ENCODE assay signal across 1 cellular context in genomic region chr7:29291723-29292591, GRCh38.
A peak's percentile ranks its signal among the peaks of the same experiment; 100 is the strongest.
TF ChIP-seq lines count a peak whose summit lies in the region.

No MANE protein-coding gene starts in this region.

TF ChIP-seq in HepG2, 621 proteins besides CTCF, POLR2A, EP300 and RAD21 (continued from another document and continues in another):
- no peak for TF ChIP-seq HOMEZ (CRISPR knock-in tag; IDR thresholded peaks at IDR 0.05; ENCODE audit: low read depth)
- TF ChIP-seq STAT5B (CRISPR knock-in tag; IDR thresholded peaks at IDR 0.05), result no peak
- no peak for TF ChIP-seq ZSCAN30 (CRISPR knock-in tag; IDR thresholded peaks at IDR 0.05)
- no peak for TF ChIP-seq SAFB2 (CRISPR knock-in tag; IDR thresholded peaks at IDR 0.05; ENCODE audit: borderline replicate concordance, low read depth)
- peak; percentile 77 for TF ChIP-seq HNF4G (IDR thresholded peaks at IDR 0.05; ENCODE audit: borderline replicate concordance, low read depth, low read length)
- 0 out of 2 replicates have a peak, but pooled peaks have one; percentile 12 for TF ChIP-seq HNF4G (CRISPR knock-in tag; IDR thresholded peaks at IDR 0.05; ENCODE audit: borderline replicate concordance, low read depth)
- TF ChIP-seq SIX4 (CRISPR knock-in tag; IDR thresholded peaks at IDR 0.05), result 0 out of 2 replicates have a peak, but pooled peaks have one; percentile 31
- TF ChIP-seq SP140L (CRISPR knock-in tag; IDR thresholded peaks at IDR 0.05; ENCODE audit: borderline replicate concordance), result no peak
- TF ChIP-seq ZNF225 (CRISPR knock-in tag; IDR thresholded peaks at IDR 0.05), result no peak
- no peak for TF ChIP-seq FOSL1 (CRISPR knock-in tag; IDR thresholded peaks at IDR 0.05; ENCODE audit: borderline replicate concordance)
- no peak for TF ChIP-seq ZNF292 (CRISPR knock-in tag; IDR thresholded peaks at IDR 0.05; ENCODE audit: borderline replicate concordance, low read depth)
- TF ChIP-seq ZNF598 (CRISPR knock-in tag; IDR thresholded peaks at IDR 0.05; ENCODE audit: borderline replicate concordance), result no peak
- peak; percentile 73 for TF ChIP-seq ISL2 (CRISPR knock-in tag; IDR thresholded peaks at IDR 0.05)
- 0 out of 2 replicates have a peak, but pooled peaks have one; percentile 34 for TF ChIP-seq HMG20B (CRISPR knock-in tag; conservative IDR thresholded peaks at IDR 0.05)
- TF ChIP-seq ZSCAN25 (CRISPR knock-in tag; IDR thresholded peaks at IDR 0.05), result no peak
- no peak for TF ChIP-seq ZKSCAN5 (CRISPR knock-in tag; IDR thresholded peaks at IDR 0.05)
- no peak for TF ChIP-seq U2AF2 (IDR thresholded peaks at IDR 0.05; ENCODE audit: low read depth, low read length)
- peak; percentile 52 for TF ChIP-seq ZMYM4 (CRISPR knock-in tag; IDR thresholded peaks at IDR 0.05)
- TF ChIP-seq BORCS8-MEF2B (CRISPR knock-in tag; IDR thresholded peaks at IDR 0.05), result no peak
- no peak for TF ChIP-seq ZNF329 (CRISPR knock-in tag; IDR thresholded peaks at IDR 0.05; ENCODE audit: low read depth)
- no peak for TF ChIP-seq ZFX (CRISPR knock-in tag; IDR thresholded peaks at IDR 0.05; ENCODE audit: low read depth)
- no peak for TF ChIP-seq ZNF230 (CRISPR knock-in tag; IDR thresholded peaks at IDR 0.05)
- peak; percentile 82; the same call in 1 of the 2 replicates for TF ChIP-seq NFIC (IDR thresholded peaks at IDR 0.05; ENCODE audit: low read length)
- TF ChIP-seq CSRNP2 (CRISPR knock-in tag; conservative IDR thresholded peaks at IDR 0.05; ENCODE audit: low read depth), result no peak
- no peak for TF ChIP-seq TMF1 (CRISPR knock-in tag; IDR thresholded peaks at IDR 0.05; ENCODE audit: low read depth)
- TF ChIP-seq TFDP2 (CRISPR knock-in tag; IDR thresholded peaks at IDR 0.05), result no peak
- TF ChIP-seq JUNB (CRISPR knock-in tag; IDR thresholded peaks at IDR 0.05; ENCODE audit: borderline replicate concordance), result no peak
- 0 out of 2 replicates have a peak, but pooled peaks have one; percentile 19 for TF ChIP-seq KDM6A (CRISPR knock-in tag; IDR thresholded peaks at IDR 0.05; ENCODE audit: low read depth)
- no peak for TF ChIP-seq ZNF280D (CRISPR knock-in tag; IDR thresholded peaks at IDR 0.05)
- TF ChIP-seq ZNF644 (CRISPR knock-in tag; IDR thresholded peaks at IDR 0.05; ENCODE audit: low read depth), result no peak
- TF ChIP-seq SP5 (CRISPR knock-in tag; IDR thresholded peaks at IDR 0.05; ENCODE audit: borderline replicate concordance, low read depth), result peak; percentile 61; the same call in 1 of the 2 replicates
- no peak for TF ChIP-seq ZNF407 (CRISPR knock-in tag; IDR thresholded peaks at IDR 0.05; ENCODE audit: not compliant biosample characterization)
- TF ChIP-seq ARID3A (IDR thresholded peaks at IDR 0.05; ENCODE audit: low read depth, low read length), result peak; percentile 30; the same call in 1 of the 2 replicates
- no peak for TF ChIP-seq FOXC1 (CRISPR knock-in tag; IDR thresholded peaks at IDR 0.05; ENCODE audit: borderline replicate concordance)
- TF ChIP-seq PPARG (CRISPR knock-in tag; conservative IDR thresholded peaks at IDR 0.05), result peak; percentile 72
- TF ChIP-seq MBNL3 (CRISPR knock-in tag; conservative IDR thresholded peaks at IDR 0.05), result no peak
- TF ChIP-seq ZNF605 (CRISPR knock-in tag; IDR thresholded peaks at IDR 0.05), result no peak
- TF ChIP-seq SNRNP70 (IDR thresholded peaks at IDR 0.05; ENCODE audit: low read depth, low read length), result no peak
- TF ChIP-seq NR2F2 (IDR thresholded peaks at IDR 0.05; ENCODE audit: borderline replicate concordance, low read depth), result no peak
- peak; percentile 86; the same call in 1 of the 2 replicates for TF ChIP-seq CHD4 (IDR thresholded peaks at IDR 0.05; ENCODE audit: borderline replicate concordance, low read length)
- no peak for TF ChIP-seq FOXO4 (CRISPR knock-in tag; conservative IDR thresholded peaks at IDR 0.05)
- no peak for TF ChIP-seq ZBTB33 (CRISPR knock-in tag; IDR thresholded peaks at IDR 0.05)
- TF ChIP-seq HDAC2 (CRISPR knock-in tag; IDR thresholded peaks at IDR 0.05), result peak; percentile 71
